ENCODE assay signal across 17 cellular contexts in genomic region chr2:109195193-109196045, GRCh38.
DNase-seq lines count a peak whose midpoint lies in the region.
"Had no signal": no experiment of that assay in that cellular context is flagged by ENCODE, and none has a peak within 500 bp of the region (broad histone marks: within the 10 kb centered on the region; RNA-seq: fewer than 3 reads in every experiment).

No MANE protein-coding gene starts in this region.

- no peak overlapping the region for H3K27ac ChIP-seq in BLaER1 treated with 17β-estradiol and CSF1 and Interleukin-3, amounts not matched to agents 10 nM and 100 nM
- H3K27ac ChIP-seq in Karpas-422 (ENCODE audit: low read length) (peak overlapping the region; percentile 86), cingulate gyrus (ENCODE audit: low read depth, low read length) (peak overlapping the region; percentile 19)
- H3K27ac ChIP-seq: brain microvascular endothelial cell, stomach, vagina had no signal

- no peak overlapping the region; the same call in 1 of the 2 replicates for H2AFZ ChIP-seq in Karpas-422 (ENCODE audit: low read length)

- no peaks in the 10 kb centered on the region for H3K9me2 ChIP-seq in Karpas-422 (replicated peaks; ENCODE audit: insufficient read depth, low read length)

- no peak overlapping the region; a peak in 2 of 22 replicates for H3K9ac ChIP-seq in BLaER1 treated with 17β-estradiol and CSF1 and Interleukin-3, amounts not matched to agents 10 nM and 100 nM
- H3K9ac ChIP-seq in Karpas-422 (ENCODE audit: low read length) = peak overlapping the region; percentile 42; the same call in 1 of the 2 replicates

- H3K79me2 ChIP-seq in Karpas-422 (ENCODE audit: low read length) = no peaks in the 10 kb centered on the region

- peak; percentile 68 for DNase-seq in Karpas-422
- DNase-seq in mesenteric fat pad (ENCODE audit: low spot score) = peak; percentile 73
- no peak for DNase-seq in NCI-H526 treated with DMSO at 0.1 percent for 48 hours (lab: John Stamatoyannopoulos, UW)
- DNase-seq in activated CD4-positive, alpha-beta T cell treated with anti-CD3 and anti-CD28 coated beads, Interleukin-2, amount 50 U/mL, for 1 hour = no peak
- DNase-seq in dedifferentiated amniotic fluid mesenchymal stem cell (ENCODE audit: extremely low spot score) = no peak
- no peak for DNase-seq in AG20443 (ENCODE audit: low spot score)
- DNase-seq: activated naive CD4-positive, alpha-beta T cell; brain microvascular endothelial cell; effector CD4-positive, alpha-beta T cell; hippocampal formation; NCI-H69; stimulated activated CD4-positive, alpha-beta T cell treated with anti-CD3 and anti-CD28 coated beads, Interleukin-15, amount 100 ng/mL, for 24 hours; stomach; T-cell had no signal

- peaks cover 77 to 97% (median 95%) of the 10 kb centered on the region in 11 experiments; a peak in 21 of 22 replicates for H4K20me1 ChIP-seq in BLaER1 treated with 17β-estradiol and CSF1 and Interleukin-3, amounts not matched to agents 10 nM and 100 nM
- no peaks in the 10 kb centered on the region for H4K20me1 ChIP-seq in Karpas-422 (ENCODE audit: insufficient read depth, low read depth, low read length)

- H3K27me3 ChIP-seq in BLaER1 treated with 17β-estradiol and CSF1 and Interleukin-3, amounts not matched to agents 10 nM and 100 nM = peaks cover 0 to 19% (median 0%) of the 10 kb centered on the region in 11 experiments; a peak in 8 of 22 replicates
- no peaks in the 10 kb centered on the region for H3K27me3 ChIP-seq in Karpas-422 (ENCODE audit: low read length)
- H3K27me3 ChIP-seq: stomach, vagina had no signal

- peak overlapping the region; percentile 67 to 87 (median 79) for H3K4me2 ChIP-seq in BLaER1 treated with 17β-estradiol and CSF1 and Interleukin-3, amounts not matched to agents 10 nM and 100 nM
- peak overlapping the region; percentile 70 for H3K4me2 ChIP-seq in Karpas-422 (ENCODE audit: low read depth, low read length, poor library complexity, severe bottlenecking)

- no peak overlapping the region for H3K4me3 ChIP-seq in BLaER1 treated with 17β-estradiol and CSF1 and Interleukin-3, amounts not matched to agents 10 nM and 100 nM
- H3K4me3 ChIP-seq in Karpas-422 (ENCODE audit: low read length) = peak overlapping the region; percentile 34; the same call in 1 of the 2 replicates
- H3K4me3 ChIP-seq: stomach, vagina had no signal

- H3K9me3 ChIP-seq in BLaER1 treated with 17β-estradiol and CSF1 and Interleukin-3, amounts not matched to agents 10 nM and 100 nM (replicated peaks in 1 of 11) = 0 out of 22 replicates have a peak, but pooled peaks cover 0 to 2% (median 0%) of the 10 kb centered on the region in 11 experiments
- no peaks in the 10 kb centered on the region for H3K9me3 ChIP-seq in Karpas-422 (ENCODE audit: low read length)
- H3K9me3 ChIP-seq: stomach, vagina had no signal

- peaks cover 67 to 94% (median 84%) of the 10 kb centered on the region in 10 experiments for H3K4me1 ChIP-seq in BLaER1 treated with 17β-estradiol and CSF1 and Interleukin-3, amounts not matched to agents 10 nM and 100 nM
- peaks cover 84% of the 10 kb centered on the region for H3K4me1 ChIP-seq in Karpas-422 (ENCODE audit: low read length)

- peaks cover 0 to 8% (median 0%) of the 10 kb centered on the region in 11 experiments; a peak in 2 of 22 replicates for H3K36me3 ChIP-seq in BLaER1 treated with 17β-estradiol and CSF1 and Interleukin-3, amounts not matched to agents 10 nM and 100 nM
- H3K36me3 ChIP-seq in Karpas-422 (ENCODE audit: insufficient read depth, low read length) = no peaks in the 10 kb centered on the region
- H3K36me3 ChIP-seq: brain microvascular endothelial cell, stomach, vagina had no signal

Comparison
In these comparisons a context has a peak if more than half of its experiments do, and no peak if none do; other contexts are left out.
1. H3K27ac ChIP-seq: peak in Karpas-422 (single experiment) and cingulate gyrus (single experiment); none in BLaER1 treated with 17β-estradiol and CSF1 and Interleukin-3, amounts not matched to agents 10 nM and 100 nM (0 of 11).
2. DNase-seq: peak in Karpas-422 (single experiment) and mesenteric fat pad (single experiment); none in NCI-H526 treated with DMSO at 0.1 percent for 48 hours (single experiment), activated CD4-positive, alpha-beta T cell treated with anti-CD3 and anti-CD28 coated beads, Interleukin-2, amount 50 U/mL, for 1 hour (single experiment), dedifferentiated amniotic fluid mesenchymal stem cell (single experiment) and AG20443 (single experiment).